14 cellular contexts compared by ENCODE assay signal in the genomic region with DNA sequence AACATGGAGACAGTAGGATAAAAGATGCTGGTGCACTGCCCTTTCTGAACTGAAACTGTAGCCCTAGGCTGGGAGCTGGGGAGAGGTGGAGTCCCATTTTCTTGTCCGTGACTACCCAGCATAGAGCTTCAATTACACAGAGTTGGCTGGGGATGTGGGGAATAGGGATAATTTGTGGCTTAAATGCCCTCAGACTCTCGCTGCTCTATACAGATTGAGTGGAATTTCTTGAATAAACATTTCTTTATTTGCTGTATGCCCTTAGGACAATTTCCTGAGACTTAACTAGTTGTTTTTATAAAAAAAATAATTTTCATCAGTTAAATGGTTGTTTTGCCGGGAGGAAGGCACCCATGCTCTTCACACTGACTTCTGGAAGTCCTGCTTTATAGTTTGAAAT. TPM values are rescaled to one million over a fixed set of nuclear protein-coding genes. Genes with fewer than 3 reads are reported as not detected.
DNase-seq lines count a peak whose midpoint lies in the region; ATAC-seq and TF ChIP-seq lines count a peak whose summit lies in the region.
"Had no signal": no experiment of that assay in that cellular context is flagged by ENCODE, and none has a peak within 500 bp of the region (broad histone marks: within the 10 kb centered on the region; RNA-seq: fewer than 3 reads in every experiment).

No MANE protein-coding gene starts in this region.

- no peaks in the 10 kb centered on the region for H4K20me1 ChIP-seq in neural progenitor cell (ENCODE audit: low read depth)

- DNase-seq in H4 (ENCODE audit: low spot score) (peak; percentile 78), SK-MEL-5 (ENCODE audit: low read depth, low spot score) (peak; percentile 22), dedifferentiated amniotic fluid mesenchymal stem cell (ENCODE audit: extremely low spot score) (peak; percentile 38), neural progenitor cell (ENCODE audit: low spot score) (no peak), CD14-positive monocyte (ENCODE audit: low spot score) (no peak)
- no peak for DNase-seq in activated T-helper 2 cell treated with anti-CD3 and anti-CD28 coated beads, Interferon-gamma antibody, Interleukin-2, Interleukin-4, amounts not matched to agents 10 μg/mL and 5 μg/mL and 100 μg/mL, durations not matched to agents 14 hours and 24 hours and 36 hours (ENCODE audit: low spot score)
- DNase-seq: Caco-2; CD8-positive, alpha-beta memory T cell; DND-41 had no signal

- no peak overlapping the region for H3K27ac ChIP-seq in neural progenitor cell

- H3K9me3 Mint-ChIP-seq in neural progenitor cell = no peaks in the 10 kb centered on the region
- H3K9me3 Mint-ChIP-seq in activated T-helper 2 cell treated with anti-CD3 and anti-CD28 coated beads, Interferon-gamma antibody, Interleukin-2, Interleukin-4, amounts not matched to agents 10 μg/mL and 5 μg/mL and 100 μg/mL, durations not matched to agents 14 hours and 24 hours and 36 hours = no peaks in the 10 kb centered on the region
- peaks cover 4% of the 10 kb centered on the region for H3K9me3 Mint-ChIP-seq in activated T-helper 17 cell treated with anti-CD3 and anti-CD28 coated beads, Interleukin-2, amount 50 U/mL, for 72 hours
- no peaks in the 10 kb centered on the region for H3K9me3 Mint-ChIP-seq in CD14-positive monocyte

- no peak overlapping the region for H3K27ac Mint-ChIP-seq in neural progenitor cell
- no peak overlapping the region for H3K27ac Mint-ChIP-seq in activated T-helper 2 cell treated with anti-CD3 and anti-CD28 coated beads, Interferon-gamma antibody, Interleukin-2, Interleukin-4, amounts not matched to agents 10 μg/mL and 5 μg/mL and 100 μg/mL, durations not matched to agents 14 hours and 24 hours and 36 hours
- no peak overlapping the region for H3K27ac Mint-ChIP-seq in activated T-helper 17 cell treated with anti-CD3 and anti-CD28 coated beads, Interleukin-2, amount 50 U/mL, for 72 hours
- H3K27ac Mint-ChIP-seq in CD14-positive monocyte = peak overlapping the region in 1 of 7 donors; percentile 19
- H3K27ac Mint-ChIP-seq: CD8-positive, alpha-beta memory T cell had no signal

- H3K4me1 Mint-ChIP-seq in neural progenitor cell (no peaks in the 10 kb centered on the region), CD14-positive monocyte (no peaks in the 10 kb centered on the region)
- no peaks in the 10 kb centered on the region for H3K4me1 Mint-ChIP-seq in activated T-helper 2 cell treated with anti-CD3 and anti-CD28 coated beads, Interferon-gamma antibody, Interleukin-2, Interleukin-4, amounts not matched to agents 10 μg/mL and 5 μg/mL and 100 μg/mL, durations not matched to agents 14 hours and 24 hours and 36 hours (ENCODE audit: low read depth)
- no peaks in the 10 kb centered on the region for H3K4me1 Mint-ChIP-seq in activated T-helper 17 cell treated with anti-CD3 and anti-CD28 coated beads, Interleukin-2, amount 50 U/mL, for 72 hours
- H3K4me1 Mint-ChIP-seq: CD8-positive, alpha-beta memory T cell had no signal

- no peaks in the 10 kb centered on the region for H3K27me3 ChIP-seq in neural progenitor cell

- no peaks in the 10 kb centered on the region for H3F3A ChIP-seq in neural progenitor cell (ENCODE audit: low read depth)

- in situ Hi-C loops in SK-MEL-5 (cut with HindIII; ENCODE audit: low pct_unique_long_range_greater_than_20kb, low sequenced_read_pairs) = no loop called here

- intact Hi-C loops in activated T-helper 2 cell treated with anti-CD3 and anti-CD28 coated beads, Interferon-gamma antibody, Interleukin-2, Interleukin-4, amounts not matched to agents 10 μg/mL and 5 μg/mL and 100 μg/mL, durations not matched to agents 14 hours and 24 hours and 36 hours (cut with micrococcal nuclease) = no loop called here
- intact Hi-C loops in CD14-positive monocyte (cut with micrococcal nuclease) = no loop called here

- H3K9ac ChIP-seq in neural progenitor cell = no peak overlapping the region

- H3K27me3 Mint-ChIP-seq in neural progenitor cell (ENCODE audit: insufficient read depth, low read depth) (no peaks in the 10 kb centered on the region), CD14-positive monocyte (ENCODE audit: low read depth in 3 of 3) (peaks cover 22 to 41% (median 27%) of the 10 kb centered on the region in 3 donors)
- H3K27me3 Mint-ChIP-seq in activated T-helper 2 cell treated with anti-CD3 and anti-CD28 coated beads, Interferon-gamma antibody, Interleukin-2, Interleukin-4, amounts not matched to agents 10 μg/mL and 5 μg/mL and 100 μg/mL, durations not matched to agents 14 hours and 24 hours and 36 hours (ENCODE audit: low read depth) = peaks cover 40% of the 10 kb centered on the region
- H3K27me3 Mint-ChIP-seq in activated T-helper 17 cell treated with anti-CD3 and anti-CD28 coated beads, Interleukin-2, amount 50 U/mL, for 72 hours = peaks cover 48% of the 10 kb centered on the region

- no peaks in the 10 kb centered on the region for H3K36me3 Mint-ChIP-seq in neural progenitor cell
- H3K36me3 Mint-ChIP-seq in activated T-helper 2 cell treated with anti-CD3 and anti-CD28 coated beads, Interferon-gamma antibody, Interleukin-2, Interleukin-4, amounts not matched to agents 10 μg/mL and 5 μg/mL and 100 μg/mL, durations not matched to agents 14 hours and 24 hours and 36 hours (ENCODE audit: low read depth) = no peaks in the 10 kb centered on the region
- no peaks in the 10 kb centered on the region for H3K36me3 Mint-ChIP-seq in activated T-helper 17 cell treated with anti-CD3 and anti-CD28 coated beads, Interleukin-2, amount 50 U/mL, for 72 hours (ENCODE audit: low read depth)
- H3K36me3 Mint-ChIP-seq in CD14-positive monocyte = no peaks in the 10 kb centered on the region
- H3K36me3 Mint-ChIP-seq: CD8-positive, alpha-beta memory T cell had no signal

- peak overlapping the region; percentile 32 for H2AFZ ChIP-seq in neural progenitor cell (replicated peaks)

- no peak overlapping the region for H3K4me3 Mint-ChIP-seq in neural progenitor cell
- no peak overlapping the region for H3K4me3 Mint-ChIP-seq in activated T-helper 2 cell treated with anti-CD3 and anti-CD28 coated beads, Interferon-gamma antibody, Interleukin-2, Interleukin-4, amounts not matched to agents 10 μg/mL and 5 μg/mL and 100 μg/mL, durations not matched to agents 14 hours and 24 hours and 36 hours (ENCODE audit: low read depth)
- no peak overlapping the region for H3K4me3 Mint-ChIP-seq in activated T-helper 17 cell treated with anti-CD3 and anti-CD28 coated beads, Interleukin-2, amount 50 U/mL, for 72 hours
- H3K4me3 Mint-ChIP-seq in CD14-positive monocyte = no peak overlapping the region
- H3K4me3 Mint-ChIP-seq: CD8-positive, alpha-beta memory T cell had no signal

- no peaks in the 10 kb centered on the region for H3K79me2 ChIP-seq in neural progenitor cell (ENCODE audit: low read depth)

- H3K4me1 ChIP-seq in neural progenitor cell = no peaks in the 10 kb centered on the region

- no peak for ATAC-seq in activated T-helper 17 cell treated with anti-CD3 and anti-CD28 coated beads, Interleukin-2, amount 50 U/mL, for 72 hours (replicated peaks)
- ATAC-seq: HCT116, K562 had no signal

- H3K36me3 ChIP-seq in neural progenitor cell = no peaks in the 10 kb centered on the region

- no peak overlapping the region for H3K4me2 ChIP-seq in neural progenitor cell

- H3K9me3 ChIP-seq in neural progenitor cell (ENCODE audit: low read depth) = no peaks in the 10 kb centered on the region

- no peak overlapping the region for H3K4me3 ChIP-seq in neural progenitor cell
- H3K4me3 ChIP-seq: K562 had no signal

- TF ChIP-seq CTCF in neural progenitor cell (IDR thresholded peaks at IDR 0.05) (no peak), CD14-positive monocyte (IDR thresholded peaks at IDR 0.05) (no peak)

RNA-seq across cellular contexts. Expression of gene IGFL2, which starts 7.2 kb away (rescaled TPM):
- total RNA-seq in H4 (2014; rRNA removed; shearing (Covaris generic)) = not detected in 2 replicates
- total RNA-seq in SK-MEL-5 (2014; rRNA removed; shearing (Covaris generic)) = not detected in 2 replicates
- 0.18 TPM in 1 of 2 replicates, not detected in the other for polyA plus RNA-seq in SK-MEL-5 (2015; cell fraction: cytosol; rRNA removed)
- polyA plus RNA-seq in SK-MEL-5 (2015; cell fraction: nucleus; rRNA removed) = 1.2 TPM in 1 of 2 replicates, not detected in the other
- not detected in 2 replicates for total RNA-seq in neural progenitor cell (ENCODE audit: low replicate concordance)
- total RNA-seq in activated T-helper 2 cell treated with anti-CD3 and anti-CD28 coated beads, Interferon-gamma antibody, Interleukin-2, Interleukin-4, amounts not matched to agents 10 μg/mL and 5 μg/mL and 100 μg/mL, durations not matched to agents 14 hours and 24 hours and 36 hours = 0.46 TPM in 1 of 2 replicates, not detected in the other
- total RNA-seq in activated T-helper 17 cell treated with anti-CD3 and anti-CD28 coated beads, Interleukin-2, amount 50 U/mL, for 72 hours = not detected
- not detected for polyA plus RNA-seq in CD14-positive monocyte
- total RNA-seq: CD8-positive, alpha-beta memory T cell had no signal
- polyA plus RNA-seq: BJ; CD8-positive, alpha-beta memory T cell had no signal

RNA-seq across cellular contexts. Expression of gene IGFL3, which starts 30.7 kb away (rescaled TPM):
- 3.3 TPM in 1 of 2 replicates, not detected in the other for total RNA-seq in H4 (2014; rRNA removed; shearing (Covaris generic))
- not detected in 2 replicates for total RNA-seq in SK-MEL-5 (2014; rRNA removed; shearing (Covaris generic))
- not detected in 2 replicates for polyA plus RNA-seq in SK-MEL-5 (2015; cell fraction: cytosol; rRNA removed)
- polyA plus RNA-seq in SK-MEL-5 (2015; cell fraction: nucleus; rRNA removed) = not detected in 2 replicates
- total RNA-seq in neural progenitor cell (ENCODE audit: low replicate concordance) = not detected in 2 replicates
- not detected in 2 replicates for total RNA-seq in activated T-helper 2 cell treated with anti-CD3 and anti-CD28 coated beads, Interferon-gamma antibody, Interleukin-2, Interleukin-4, amounts not matched to agents 10 μg/mL and 5 μg/mL and 100 μg/mL, durations not matched to agents 14 hours and 24 hours and 36 hours
- not detected for total RNA-seq in activated T-helper 17 cell treated with anti-CD3 and anti-CD28 coated beads, Interleukin-2, amount 50 U/mL, for 72 hours
- polyA plus RNA-seq in CD14-positive monocyte = not detected
- total RNA-seq: A673; Caco-2; CD8-positive, alpha-beta memory T cell; K562 had no signal
- polyA plus RNA-seq: BJ; CD8-positive, alpha-beta memory T cell; K562 had no signal

Comparison
In these comparisons a context has a peak if more than half of its experiments do, and no peak if none do; other contexts are left out.
1. DNase-seq: peak in H4 (single experiment), SK-MEL-5 (single experiment) and dedifferentiated amniotic fluid mesenchymal stem cell (single experiment); none in neural progenitor cell (single experiment), activated T-helper 2 cell treated with anti-CD3 and anti-CD28 coated beads, Interferon-gamma antibody, Interleukin-2, Interleukin-4, amounts not matched to agents 10 μg/mL and 5 μg/mL and 100 μg/mL, durations not matched to agents 14 hours and 24 hours and 36 hours (single experiment) and CD14-positive monocyte (single experiment).